Comparison of ENCODE assay signal across 20 cellular contexts in genomic region chr1:209546390-209547080, GRCh38. TPM values are rescaled to one million over a fixed set of nuclear protein-coding genes. Genes with fewer than 3 reads are reported as not detected.
"Had no signal": no experiment of that assay in that cellular context is flagged by ENCODE, and none has a peak within 500 bp of the region (broad histone marks: within the 10 kb centered on the region; RNA-seq: fewer than 3 reads in every experiment).

No MANE protein-coding gene starts in this region.

- H3K27ac ChIP-seq: adrenal gland, dorsolateral prefrontal cortex, gastrocnemius medialis, heart left ventricle, neutrophil, pancreas, thoracic aorta, upper lobe of left lung had no signal

- FAIRE-seq: astrocyte, pancreas, TTC549 had no signal

- H3K36me3 ChIP-seq: adrenal gland, gastrocnemius medialis, heart left ventricle, neutrophil, pancreas, thoracic aorta, upper lobe of left lung had no signal

- H3K4me1 ChIP-seq: adrenal gland, gastrocnemius medialis, pancreas, upper lobe of left lung had no signal

- DNase-seq: activated CD4-positive, alpha-beta T cell treated with anti-CD3 and anti-CD28 coated beads, Interleukin-2, amount 50 U/mL, for 48 hours; activated gamma-delta T cell treated with Interleukin-2 at 50 U/mL for 16 hours; adrenal gland; gastrocnemius medialis; heart left ventricle; kidney glomerular epithelial cell; left ventricle myocardium superior; mesenchymal stem cell; natural killer cell; pancreas; stimulated activated CD4-positive, alpha-beta T cell treated with anti-CD3 and anti-CD28 coated beads, Interleukin-4, amount 100 ng/mL, for 4 hours; upper lobe of left lung had no signal

- H3K4me3 ChIP-seq: adrenal gland, dorsolateral prefrontal cortex, gastrocnemius medialis, heart left ventricle, pancreas, thoracic aorta, upper lobe of left lung had no signal

- H3K27me3 ChIP-seq: adrenal gland, gastrocnemius medialis, upper lobe of left lung had no signal

- H3K9me3 ChIP-seq: adrenal gland, gastrocnemius medialis, heart left ventricle, neutrophil, pancreas, thoracic aorta, upper lobe of left lung had no signal

- ATAC-seq: activated naive CD4-positive, alpha-beta T cell treated with anti-CD3 and anti-CD28 coated beads, Interleukin-2, amount 50 U/mL, for 72 hours; gastrocnemius medialis; heart left ventricle; left ventricle myocardium superior; natural killer cell; pancreas; sciatic nerve; stimulated activated memory B cell treated with anti-CD40 and anti-IgM and Interleukin-4, amounts not matched to agents 10 μg/mL and 1 μg/mL and 100 μg/mL, for 72 hours had no signal

RNA-seq across cellular contexts. Expression of gene CAMK1G, which starts 37.0 kb away (rescaled TPM):
- total RNA-seq: activated naive CD4-positive, alpha-beta T cell treated with anti-CD3 and anti-CD28 coated beads, Interleukin-2, amount 50 U/mL, for 72 hours; left ventricle myocardium superior; natural killer cell; thoracic aorta had no signal
- polyA plus RNA-seq: heart left ventricle had no signal
